Comparison of ENCODE assay signal across 8 cellular contexts in genomic region chr9:22052376-22052945, GRCh38. TPM values are rescaled to one million over a fixed set of nuclear protein-coding genes. Genes with fewer than 3 reads are reported as not detected.
DNase-seq lines count a peak whose midpoint lies in the region; ATAC-seq and TF ChIP-seq lines count a peak whose summit lies in the region.

No MANE protein-coding gene starts in this region.

- no peak for TF ChIP-seq POLR2A in erythroblast (IDR thresholded peaks at IDR 0.05; ENCODE audit: low read length)

- intact Hi-C loops in posterior vena cava (cut with DNase I) = no loop called here

- ATAC-seq in GM19452 (IDR thresholded peaks at IDR 0.05; ENCODE audit: unreplicated experiment) = no peak

- peaks cover 12% of the 10 kb centered on the region for H3K27me3 Mint-ChIP-seq in activated naive CD8-positive, alpha-beta T cell treated with anti-CD3 and anti-CD28 coated beads for 36 hours

- no peaks in the 10 kb centered on the region for H3K36me3 Mint-ChIP-seq in activated naive CD8-positive, alpha-beta T cell treated with anti-CD3 and anti-CD28 coated beads for 36 hours

- peak overlapping the region; percentile 85 for H3K27ac Mint-ChIP-seq in activated naive CD8-positive, alpha-beta T cell treated with anti-CD3 and anti-CD28 coated beads for 36 hours

- no peaks in the 10 kb centered on the region for H3K9me3 Mint-ChIP-seq in activated naive CD8-positive, alpha-beta T cell treated with anti-CD3 and anti-CD28 coated beads for 36 hours

- peak overlapping the region; percentile 59 for H3K4me3 Mint-ChIP-seq in activated naive CD8-positive, alpha-beta T cell treated with anti-CD3 and anti-CD28 coated beads for 36 hours

- DNase-seq in GM03348 (ENCODE audit: low spot score) (peak; percentile 52), HPDE6-E6E7 (ENCODE audit: extremely low spot score) (peak; percentile 75), myocyte (ENCODE audit: low read depth) (peak; percentile 89), posterior vena cava (ENCODE audit: low spot score) (no peak), erythroblast (lab: John Stamatoyannopoulos, UW) (no peak), GDM1 (lab: John Stamatoyannopoulos, UW) (no peak)
- DNase-seq in activated naive CD8-positive, alpha-beta T cell treated with anti-CD3 and anti-CD28 coated beads for 36 hours = peak; percentile 35

- H3K4me1 Mint-ChIP-seq in activated naive CD8-positive, alpha-beta T cell treated with anti-CD3 and anti-CD28 coated beads for 36 hours = peaks cover 36% of the 10 kb centered on the region

RNA-seq across cellular contexts. Expression of gene CDKN2B, which starts 43.4 kb away (rescaled TPM):
- not detected for total RNA-seq in activated naive CD8-positive, alpha-beta T cell treated with anti-CD3 and anti-CD28 coated beads for 36 hours
- 75.8 and 81.1 TPM in 2 replicates for total RNA-seq in myocyte
- polyA plus RNA-seq in myocyte (2012) = 170 TPM
- 1 to 10 TPM; 7.1 to 8.2 TPM for total RNA-seq in posterior vena cava

RNA-seq across cellular contexts. Expression of gene CDKN2B-AS1, which starts 57.9 kb away (rescaled TPM):
- total RNA-seq in activated naive CD8-positive, alpha-beta T cell treated with anti-CD3 and anti-CD28 coated beads for 36 hours = under 1 TPM in 1 of 2 experiments, not detected in 1; 0.10 TPM
- 2.3 and 2.7 TPM in 2 replicates for total RNA-seq in myocyte
- polyA plus RNA-seq in myocyte (2012) = 2.0 TPM
- total RNA-seq in posterior vena cava = under 1 TPM; 0.65 to 1.00 TPM

RNA-seq across cellular contexts. Expression of gene CDKN2A, which starts 58.3 kb away (rescaled TPM):
- 1 to 10 TPM in 1 of 2 experiments, under 1 TPM in 1; 0.97 to 1.5 TPM for total RNA-seq in activated naive CD8-positive, alpha-beta T cell treated with anti-CD3 and anti-CD28 coated beads for 36 hours
- total RNA-seq in myocyte (169 and 177 TPM in 2 replicates), posterior vena cava (1 to 10 TPM in 1 of 2 donors, under 1 TPM in 1; 0.81 to 1.4 TPM)
- polyA plus RNA-seq in myocyte (2012) = 270 TPM

Comparison
In these comparisons a context has a peak if more than half of its experiments do, and no peak if none do; other contexts are left out.
1. DNase-seq: peak in GM03348 (single experiment), HPDE6-E6E7 (single experiment), activated naive CD8-positive, alpha-beta T cell treated with anti-CD3 and anti-CD28 coated beads for 36 hours (single experiment) and myocyte (single experiment); none in posterior vena cava (single experiment), erythroblast (0 of 2) and GDM1 (single experiment).
2. RNA of gene CDKN2B, which starts 43.4 kb away (total RNA-seq): 75.8 to 81.1 TPM in myocyte and 7.1 to 8.2 TPM in posterior vena cava; not detected in activated naive CD8-positive, alpha-beta T cell treated with anti-CD3 and anti-CD28 coated beads for 36 hours; every median in the first group is over 4 times any median in the second.
3. RNA of gene CDKN2A, which starts 58.3 kb away (total RNA-seq): 169 to 177 TPM in myocyte; 0.97 to 1.5 TPM in activated naive CD8-positive, alpha-beta T cell treated with anti-CD3 and anti-CD28 coated beads for 36 hours and 0.81 to 1.4 TPM in posterior vena cava; every median in the first group is over 10 times any median in the second.